22 cellular contexts compared by ENCODE assay signal in genomic region chr18:63377275-63377980, GRCh38. TPM values are rescaled to one million over a fixed set of nuclear protein-coding genes. Genes with fewer than 3 reads are reported as not detected.
DNase-seq lines count a peak whose midpoint lies in the region; ATAC-seq lines count a peak whose summit lies in the region.
"Had no signal": no experiment of that assay in that cellular context is flagged by ENCODE, and none has a peak within 500 bp of the region (broad histone marks: within the 10 kb centered on the region; RNA-seq: fewer than 3 reads in every experiment).

No MANE protein-coding gene starts in this region.

- H3K4me3 ChIP-seq in ACC112 (ENCODE audit: low read depth, low read length), result no peak overlapping the region
- H3K4me3 ChIP-seq: A549; BLaER1 treated with 17β-estradiol and CSF1 and Interleukin-3, amounts not matched to agents 10 nM and 100 nM; GM12878; GM23248 had no signal

- peaks cover 7% of the 10 kb centered on the region for H3K9me3 Mint-ChIP-seq in activated naive CD4-positive, alpha-beta T cell treated with anti-CD3 and anti-CD28 coated beads, Interleukin-2, amount 10 ng/mL, durations not matched to agents 7 days and 5 days
- H3K9me3 Mint-ChIP-seq in dendritic cell treated with granulocyte-macrophage colony-stimulating factor and Interleukin-4, amounts not matched to agents 40 ng/mL and 50 ng/mL, for 4 days, result peaks cover 16% of the 10 kb centered on the region

- peak overlapping the region; percentile 24 for H3K27ac Mint-ChIP-seq in activated naive CD4-positive, alpha-beta T cell treated with anti-CD3 and anti-CD28 coated beads, Interleukin-2, amount 10 ng/mL, durations not matched to agents 7 days and 5 days
- peak overlapping the region; percentile 3 for H3K27ac Mint-ChIP-seq in T-helper 17 cell
- H3K27ac Mint-ChIP-seq in dendritic cell treated with granulocyte-macrophage colony-stimulating factor and Interleukin-4, amounts not matched to agents 40 ng/mL and 50 ng/mL, for 4 days, result peak overlapping the region; percentile 2
- H3K27ac Mint-ChIP-seq: CD14-positive monocyte; CD4-positive, alpha-beta T cell had no signal

- no peak overlapping the region for H3K4me3 Mint-ChIP-seq in activated naive CD4-positive, alpha-beta T cell treated with anti-CD3 and anti-CD28 coated beads, Interleukin-2, amount 10 ng/mL, durations not matched to agents 7 days and 5 days
- H3K4me3 Mint-ChIP-seq in T-helper 17 cell, result no peak overlapping the region
- H3K4me3 Mint-ChIP-seq in dendritic cell treated with granulocyte-macrophage colony-stimulating factor and Interleukin-4, amounts not matched to agents 40 ng/mL and 50 ng/mL, for 4 days, result no peak overlapping the region
- H3K4me3 Mint-ChIP-seq: CD14-positive monocyte; CD4-positive, alpha-beta T cell; CD8-positive, alpha-beta memory T cell had no signal

- no peaks in the 10 kb centered on the region for H3K9me3 ChIP-seq in T-helper 17 cell (ENCODE audit: control insufficient read depth, low read length, poor library complexity, severe bottlenecking)
- H3K9me3 ChIP-seq: A549, BE2C had no signal

- peaks cover 10% of the 10 kb centered on the region for H3K4me1 ChIP-seq in ACC112 (ENCODE audit: control insufficient read depth, insufficient read depth, low read length, unreplicated experiment)
- H3K4me1 ChIP-seq: BE2C had no signal

- no peaks in the 10 kb centered on the region for H3K36me3 ChIP-seq in ACC112 (ENCODE audit: insufficient read depth, low read length)
- H3K36me3 ChIP-seq: BE2C had no signal

- intact Hi-C loops in dendritic cell treated with granulocyte-macrophage colony-stimulating factor and Interleukin-4, amounts not matched to agents 40 ng/mL and 50 ng/mL, for 4 days (cut with micrococcal nuclease), result no loop called here

- H3K27me3 ChIP-seq in ACC112 (ENCODE audit: insufficient read depth, low read length), result no peaks in the 10 kb centered on the region
- H3K27me3 ChIP-seq: BE2C; BLaER1 treated with 17β-estradiol and CSF1 and Interleukin-3, amounts not matched to agents 10 nM and 100 nM had no signal

- H3K36me3 Mint-ChIP-seq in activated naive CD4-positive, alpha-beta T cell treated with anti-CD3 and anti-CD28 coated beads, Interleukin-2, amount 10 ng/mL, durations not matched to agents 7 days and 5 days, result peaks cover 9% of the 10 kb centered on the region
- H3K36me3 Mint-ChIP-seq in T-helper 17 cell (ENCODE audit: low read depth), result no peaks in the 10 kb centered on the region
- H3K36me3 Mint-ChIP-seq in dendritic cell treated with granulocyte-macrophage colony-stimulating factor and Interleukin-4, amounts not matched to agents 40 ng/mL and 50 ng/mL, for 4 days (ENCODE audit: low read depth), result no peaks in the 10 kb centered on the region

- H3K27ac ChIP-seq in ACC112 (ENCODE audit: low read depth, low read length), result 0 out of 2 replicates have a peak overlapping the region, but pooled peaks have one; percentile 19
- H3K27ac ChIP-seq: A549, GM23248 had no signal

- no peaks in the 10 kb centered on the region for H3K27me3 Mint-ChIP-seq in activated naive CD4-positive, alpha-beta T cell treated with anti-CD3 and anti-CD28 coated beads, Interleukin-2, amount 10 ng/mL, durations not matched to agents 7 days and 5 days
- H3K27me3 Mint-ChIP-seq in T-helper 17 cell, result no peaks in the 10 kb centered on the region
- no peaks in the 10 kb centered on the region for H3K27me3 Mint-ChIP-seq in dendritic cell treated with granulocyte-macrophage colony-stimulating factor and Interleukin-4, amounts not matched to agents 40 ng/mL and 50 ng/mL, for 4 days
- H3K27me3 Mint-ChIP-seq: CD4-positive, alpha-beta T cell; CD8-positive, alpha-beta memory T cell had no signal

- CTCF ChIA-PET in activated naive CD4-positive, alpha-beta T cell treated with anti-CD3 and anti-CD28 coated beads, Interleukin-2, amount 10 ng/mL, durations not matched to agents 7 days and 5 days (lab: Charles Lee), result interaction anchor here (1.0 kb wide), 1 partner anchor 38 kb away, joined by 4 read pairs; no protein-coding TSS in a partner anchor

- no peaks in the 10 kb centered on the region for H3K79me2 ChIP-seq in ACC112 (ENCODE audit: control insufficient read depth, insufficient read depth, low read length, unreplicated experiment)

- H3K4me1 Mint-ChIP-seq in activated naive CD4-positive, alpha-beta T cell treated with anti-CD3 and anti-CD28 coated beads, Interleukin-2, amount 10 ng/mL, durations not matched to agents 7 days and 5 days, result peaks cover 40% of the 10 kb centered on the region
- H3K4me1 Mint-ChIP-seq in T-helper 17 cell, result peaks cover 13% of the 10 kb centered on the region
- peaks cover 24% of the 10 kb centered on the region for H3K4me1 Mint-ChIP-seq in dendritic cell treated with granulocyte-macrophage colony-stimulating factor and Interleukin-4, amounts not matched to agents 40 ng/mL and 50 ng/mL, for 4 days (ENCODE audit: low read depth)

- no peak for DNase-seq in activated naive CD4-positive, alpha-beta T cell treated with anti-CD3 and anti-CD28 coated beads, Interleukin-2, amount 10 ng/mL, durations not matched to agents 7 days and 5 days
- DNase-seq in activated naive CD4-positive, alpha-beta T cell treated with Interleukin-2 at 50 U/mL for 16 hours, result no peak
- DNase-seq in T-helper 17 cell (no peak), AG20443 (ENCODE audit: low spot score) (no peak), NCI-H446 treated with DMSO at 0.1 percent for 48 hours (lab: John Stamatoyannopoulos, UW) (no peak)
- DNase-seq: 8988T; BE2C; CD4-positive, alpha-beta T cell; CD8-positive, alpha-beta memory T cell; DMS 273 treated with DMSO at 0.1 percent for 48 hours; DMS79; GDM1; H7; HCEC 1CT had no signal

- ATAC-seq in T-helper 17 cell (no peak), HG02623 (IDR thresholded peaks at IDR 0.05; ENCODE audit: unreplicated experiment) (no peak)
- ATAC-seq: A549, GM12878 had no signal

- H2AFZ ChIP-seq in ACC112 (ENCODE audit: low read length, unreplicated experiment), result no peak overlapping the region
- H2AFZ ChIP-seq: GM23248 had no signal

RNA-seq across cellular contexts. Expression of gene KDSR, which starts 10.4 kb away (rescaled TPM):
- total RNA-seq in T-helper 17 cell, result 10 to 100 TPM; 55.2 to 71.2 TPM

RNA-seq across cellular contexts. Expression of gene VPS4B, which starts 44.8 kb away (rescaled TPM):
- total RNA-seq in T-helper 17 cell, result 10 to 100 TPM; 61.3 to 78.7 TPM

RNA-seq across cellular contexts. Expression of gene BCL2, which starts 57.9 kb away (rescaled TPM):
- total RNA-seq in T-helper 17 cell, result 100 to 1,000 TPM; 134 to 136 TPM
